Comparison of ENCODE assay signal across 24 cellular contexts in the genomic region with DNA sequence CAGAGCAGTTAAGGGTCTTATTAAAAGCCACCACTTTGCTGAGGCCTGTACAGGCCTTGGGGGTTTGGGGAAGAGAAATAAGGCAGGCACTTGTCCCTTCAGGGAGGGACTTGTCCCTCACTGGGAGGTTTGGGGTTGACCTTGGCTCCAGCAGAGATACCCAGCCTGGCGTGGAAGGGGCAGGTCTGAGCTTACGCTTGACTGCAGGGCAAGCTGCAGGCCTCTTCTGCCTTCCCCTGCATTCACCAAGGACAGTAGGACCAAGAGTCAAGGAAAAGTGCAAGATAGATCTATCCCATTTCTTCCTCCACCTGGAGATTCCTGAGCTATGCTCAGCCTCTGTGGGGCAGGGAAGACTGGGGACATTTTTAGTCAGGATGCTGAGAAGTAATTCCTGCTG.
DNase-seq lines count a peak whose midpoint lies in the region; ATAC-seq, FAIRE-seq and TF ChIP-seq lines count a peak whose summit lies in the region.
"Had no signal": no experiment of that assay in that cellular context is flagged by ENCODE, and none has a peak within 500 bp of the region (broad histone marks: within the 10 kb centered on the region; RNA-seq: fewer than 3 reads in every experiment).

No MANE protein-coding gene starts in this region.

- no peak overlapping the region for H2AFZ ChIP-seq in neural progenitor cell (replicated peaks)

- no peak for ATAC-seq in heart right ventricle
- ATAC-seq: GM12878, GM23338 had no signal

- 79 to 85% methylated on average over 2 of the region's 2 CpGs for WGBS in heart right ventricle, 2 donors
- 62 to 73% (median 63%) methylated on average over 2 of the region's 2 CpGs for WGBS in ovary, 3 donors

- H3K27ac Mint-ChIP-seq in neural progenitor cell = no peak overlapping the region
- H3K27ac Mint-ChIP-seq: CD14-positive monocyte; CD4-positive, alpha-beta T cell; CD8-positive, alpha-beta memory T cell; GM23338 had no signal

- H3F3A ChIP-seq in neural progenitor cell (ENCODE audit: low read depth) = peaks cover 18% of the 10 kb centered on the region

- H3K27ac ChIP-seq in heart right ventricle (no peak overlapping the region), neural progenitor cell (peak overlapping the region; percentile 39), ovary (no peak overlapping the region)
- H3K27ac ChIP-seq: 22Rv1; BLaER1 treated with 17β-estradiol and CSF1 and Interleukin-3, amounts not matched to agents 10 nM and 100 nM had no signal

- no peaks in the 10 kb centered on the region for H3K36me3 ChIP-seq in heart right ventricle
- H3K36me3 ChIP-seq in neural progenitor cell = no peaks in the 10 kb centered on the region
- no peaks in the 10 kb centered on the region for H3K36me3 ChIP-seq in ovary
- H3K36me3 ChIP-seq: BE2C; BLaER1 treated with 17β-estradiol and CSF1 and Interleukin-3, amounts not matched to agents 10 nM and 100 nM had no signal

- TF ChIP-seq POLR2A in ovary (IDR thresholded peaks at IDR 0.05) = no peak

- TF ChIP-seq CTCF in heart right ventricle (IDR thresholded peaks at IDR 0.05) = no peak
- TF ChIP-seq CTCF in neural progenitor cell (IDR thresholded peaks at IDR 0.05) = no peak
- TF ChIP-seq CTCF in ovary (IDR thresholded peaks at IDR 0.05) = no peak

- H3K4me1 ChIP-seq in heart right ventricle (no peaks in the 10 kb centered on the region), neural progenitor cell (peaks cover 12% of the 10 kb centered on the region), ovary (ENCODE audit: insufficient read depth) (no peaks in the 10 kb centered on the region)
- H3K4me1 ChIP-seq: BE2C; BLaER1 treated with 17β-estradiol and CSF1 and Interleukin-3, amounts not matched to agents 10 nM and 100 nM had no signal

- peaks cover 2% of the 10 kb centered on the region for H3K36me3 Mint-ChIP-seq in neural progenitor cell
- H3K36me3 Mint-ChIP-seq: CD14-positive monocyte; CD8-positive, alpha-beta memory T cell had no signal

- no peaks in the 10 kb centered on the region for H4K20me1 ChIP-seq in neural progenitor cell (ENCODE audit: low read depth)

- no peak overlapping the region for H3K4me3 Mint-ChIP-seq in neural progenitor cell
- H3K4me3 Mint-ChIP-seq: CD14-positive monocyte; CD4-positive, alpha-beta T cell; CD8-positive, alpha-beta memory T cell; GM23338 had no signal

- FAIRE-seq in urothelium cell line (lab: Jason Lieb, UNC) = peak; percentile 13
- FAIRE-seq: A204.1, D721Med, GM12878, GM19239, H54 had no signal

- H3K4me3 ChIP-seq in heart right ventricle = no peak overlapping the region
- H3K4me3 ChIP-seq in neural progenitor cell = no peak overlapping the region
- no peak overlapping the region for H3K4me3 ChIP-seq in ovary
- H3K4me3 ChIP-seq: BLaER1 treated with 17β-estradiol and CSF1 and Interleukin-3, amounts not matched to agents 10 nM and 100 nM; GM12878; GM23338 had no signal

- H3K9me3 Mint-ChIP-seq in neural progenitor cell = no peaks in the 10 kb centered on the region
- H3K9me3 Mint-ChIP-seq: CD14-positive monocyte; CD4-positive, alpha-beta T cell; CD8-positive, alpha-beta memory T cell; GM23338 had no signal

- intact Hi-C loops in cardiac septum (cut with DNase I) (no loop called here), heart right ventricle (cut with DNase I) (no loop called here), ovary (cut with DNase I) (no loop called here), head of caudate nucleus (cut with DNase I) (no loop called here)

- H3K27me3 ChIP-seq in heart right ventricle (peaks cover 0 to 29% (median 12%) of the 10 kb centered on the region in 7 donors), neural progenitor cell (no peaks in the 10 kb centered on the region), ovary (no peaks in the 10 kb centered on the region)
- H3K27me3 ChIP-seq: BLaER1 treated with 17β-estradiol and CSF1 and Interleukin-3, amounts not matched to agents 10 nM and 100 nM had no signal

- no peak overlapping the region for H3K9ac ChIP-seq in neural progenitor cell
- H3K9ac ChIP-seq: BLaER1 treated with 17β-estradiol and CSF1 and Interleukin-3, amounts not matched to agents 10 nM and 100 nM had no signal

- peaks cover 7% of the 10 kb centered on the region for H3K27me3 Mint-ChIP-seq in neural progenitor cell (ENCODE audit: insufficient read depth, low read depth)

- TF ChIP-seq EP300 in ovary (IDR thresholded peaks at IDR 0.05) = no peak

- no peak overlapping the region for H3K4me2 ChIP-seq in neural progenitor cell
- H3K4me2 ChIP-seq: BLaER1 treated with 17β-estradiol and CSF1 and Interleukin-3, amounts not matched to agents 10 nM and 100 nM had no signal

- H3K4me1 Mint-ChIP-seq in neural progenitor cell = peaks cover 14% of the 10 kb centered on the region
- H3K4me1 Mint-ChIP-seq: CD14-positive monocyte; CD8-positive, alpha-beta memory T cell had no signal

- no peaks in the 10 kb centered on the region for H3K79me2 ChIP-seq in neural progenitor cell (ENCODE audit: low read depth)

- peaks cover 0 to 2% (median 0%) of the 10 kb centered on the region in 11 donors for H3K9me3 ChIP-seq in heart right ventricle
- H3K9me3 ChIP-seq in neural progenitor cell (ENCODE audit: low read depth) = no peaks in the 10 kb centered on the region
- no peaks in the 10 kb centered on the region for H3K9me3 ChIP-seq in ovary
- H3K9me3 ChIP-seq: BE2C; BLaER1 treated with 17β-estradiol and CSF1 and Interleukin-3, amounts not matched to agents 10 nM and 100 nM had no signal

- DNase-seq in cardiac septum (ENCODE audit: low spot score) (peak; percentile 59), heart right ventricle (no peak), neural progenitor cell (ENCODE audit: low spot score) (no peak), urothelium cell line (ENCODE audit: low spot score) (no peak), ovary (no peak), head of caudate nucleus (no peak)
- DNase-seq: ACHN; AML-193; BE2C; CD4-positive, alpha-beta T cell; CD8-positive, alpha-beta memory T cell; DMS 273 treated with DMSO at 0.1 percent for 48 hours; EL; GDM1; HCEC 1CT had no signal
